Comparison of ENCODE assay signal across 20 cellular contexts in the genomic region with DNA sequence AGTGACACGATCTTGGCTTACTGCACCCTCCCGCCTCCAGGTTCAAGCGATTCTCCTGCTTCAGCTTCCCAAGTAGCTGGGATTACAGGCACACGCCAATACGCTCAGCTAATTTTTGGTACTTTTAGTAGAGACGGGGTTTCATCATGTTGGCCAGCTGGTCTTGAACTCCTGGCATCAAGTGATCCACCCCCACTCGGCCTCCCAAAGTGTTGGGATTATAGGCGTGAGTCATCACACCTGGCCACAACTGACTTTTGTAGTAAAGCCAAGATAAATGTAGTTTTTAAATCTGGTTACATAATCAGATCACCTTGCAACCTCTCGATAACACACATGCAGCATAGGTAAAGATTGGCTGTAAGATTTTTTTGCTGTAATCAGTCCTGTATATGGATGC.
"Had no signal": no experiment of that assay in that cellular context is flagged by ENCODE, and none has a peak within 500 bp of the region (broad histone marks: within the 10 kb centered on the region; RNA-seq: fewer than 3 reads in every experiment).

No MANE protein-coding gene starts in this region.

- DNase-seq: activated CD4-positive, alpha-beta T cell treated with anti-CD3 and anti-CD28 coated beads for 4 hours; activated CD8-positive, alpha-beta memory T cell treated with anti-CD3 and anti-CD28 coated beads, Interleukin-2, amount 50 U/mL, for 4 hours; activated CD8-positive, alpha-beta T cell treated with anti-CD3 and anti-CD28 coated beads for 36 hours; activated naive CD4-positive, alpha-beta T cell; activated T-cell treated with anti-CD3 and anti-CD28 coated beads, Interleukin-2, amount 50 U/mL, for 72 hours; aorta; KG1; MG63; NCI-H1105; NCI-H1436 treated with DMSO at 0.1 percent for 48 hours; NCI-H187 treated with DMSO at 0.1 percent for 48 hours; NCI-H2081 treated with DMSO at 0.1 percent for 48 hours; NCI-H446; NCI-H526; NCI-H774; NK-92 treated with Interleukin-12 subunit alpha and Interleukin-12 subunit beta, amount 100 ng/mL, for 24 hours; SHP77; SW 1271 had no signal

- H3K27me3 ChIP-seq: MG63, SJSA1 had no signal

- H3K4me3 ChIP-seq: MG63, SJSA1 had no signal

- H3K36me3 ChIP-seq: MG63, SJSA1 had no signal

- H3K4me1 ChIP-seq: SJSA1 had no signal

- H3K9me3 ChIP-seq: MG63, SJSA1 had no signal

- FAIRE-seq: RCC 7860 had no signal

- H3K27ac ChIP-seq: SJSA1 had no signal
